In the genomic region with DNA sequence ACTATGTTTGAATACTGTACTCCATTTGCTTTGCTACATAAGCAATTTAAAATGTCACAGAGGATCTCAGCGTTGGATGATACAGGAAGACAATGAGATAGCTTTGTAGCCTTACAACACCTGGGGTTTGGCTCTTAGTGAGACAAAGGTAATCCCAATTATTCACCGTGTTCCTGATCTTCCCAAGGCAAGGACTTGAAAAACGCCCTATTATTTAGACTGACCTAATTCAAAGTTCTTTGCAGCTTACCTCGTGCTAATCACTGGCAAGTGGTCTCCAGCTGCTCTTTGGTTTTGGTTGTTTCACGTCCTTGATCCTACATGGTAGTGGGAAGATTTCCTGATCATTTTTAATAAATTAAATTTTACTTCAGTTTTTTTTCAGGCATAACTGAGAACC, we compare ENCODE assay signal across 21 cellular contexts. TPM values are rescaled to one million over a fixed set of nuclear protein-coding genes. Genes with fewer than 3 reads are reported as not detected.
"Had no signal": no experiment of that assay in that cellular context is flagged by ENCODE, and none has a peak within 500 bp of the region (broad histone marks: within the 10 kb centered on the region; RNA-seq: fewer than 3 reads in every experiment).

No MANE protein-coding gene starts in this region.

- H3K27ac ChIP-seq: ascending aorta, dorsolateral prefrontal cortex, sigmoid colon, transverse colon had no signal

- H3K9me3 ChIP-seq: ascending aorta, sigmoid colon, transverse colon had no signal

- H3K4me1 ChIP-seq: ascending aorta, sigmoid colon had no signal

- FAIRE-seq: bronchial epithelial cell, endometrium had no signal

- ATAC-seq: activated CD8-positive, alpha-beta T cell treated with anti-CD3 and anti-CD28 coated beads, Interleukin-2, amount 10 ng/mL, durations not matched to agents 7 days and 5 days; esophagus mucosa had no signal

- H3K27me3 ChIP-seq: ascending aorta, dorsolateral prefrontal cortex, sigmoid colon, transverse colon had no signal

- DNase-seq: activated CD4-positive, alpha-beta T cell treated with anti-CD3 and anti-CD28 coated beads for 48 hours; activated CD8-positive, alpha-beta memory T cell treated with anti-CD3 and anti-CD28 coated beads, Interleukin-2, amount 50 U/mL, for 48 hours; activated CD8-positive, alpha-beta T cell treated with anti-CD3 and anti-CD28 coated beads, Interleukin-2, amount 10 ng/mL, durations not matched to agents 7 days and 5 days; dorsolateral prefrontal cortex; glutamatergic neuron; islet precursor cell; mesenchymal stem cell; sigmoid colon; stimulated activated CD4-positive, alpha-beta T cell treated with anti-CD3 and anti-CD28 coated beads, Interleukin-12 subunit alpha, Interleukin-12 subunit beta, amount 100 ng/mL, for 4 hours; stimulated activated naive CD4-positive, alpha-beta T cell; substantia nigra; T-helper 9 cell; transverse colon had no signal

- H3K4me3 ChIP-seq: ascending aorta, dorsolateral prefrontal cortex, sigmoid colon, transverse colon had no signal

- H3K36me3 ChIP-seq: ascending aorta, sigmoid colon, transverse colon had no signal

RNA-seq across cellular contexts. Expression of gene C7orf33, which starts 23.0 kb away (rescaled TPM):
- total RNA-seq: activated CD8-positive, alpha-beta T cell treated with anti-CD3 and anti-CD28 coated beads, Interleukin-2, amount 10 ng/mL, durations not matched to agents 7 days and 5 days; ascending aorta; bronchial epithelial cell; chondrocyte; dorsolateral prefrontal cortex; esophagus mucosa; left lobe of liver; osteoblast; pulmonary artery endothelial cell; sigmoid colon; transverse colon had no signal
